30 cellular contexts compared by ENCODE assay signal in genomic region chr5:5474961-5475360, GRCh38.
"Had no signal": no experiment of that assay in that cellular context is flagged by ENCODE, and none has a peak within 500 bp of the region (broad histone marks: within the 10 kb centered on the region; RNA-seq: fewer than 3 reads in every experiment).

No MANE protein-coding gene starts in this region.

- ATAC-seq: activated naive CD4-positive, alpha-beta T cell treated with anti-CD3 and anti-CD28 coated beads, Interleukin-2, amount 50 U/mL, for 72 hours; activated naive CD8-positive, alpha-beta T cell treated with anti-CD3 and anti-CD28 coated beads, Interleukin-2, amount 50 U/mL, for 24 hours; activated T-cell treated with anti-CD3 and anti-CD28 coated beads, Interleukin-2, amount 50 U/mL, for 4 hours; activated T-cell treated with anti-CD3 and anti-CD28 coated beads, Interleukin-2, amount 50 U/mL, for 72 hours; activated T-helper 17 cell treated with anti-CD3 and anti-CD28 coated beads, Interleukin-2, amount 50 U/mL, for 72 hours; body of pancreas had no signal

- DNase-seq: activated gamma-delta T cell; activated gamma-delta T cell treated with Interleukin-2 at 50 U/mL for 16 hours; activated naive CD4-positive, alpha-beta T cell; activated naive CD4-positive, alpha-beta T cell treated with anti-CD3 and anti-CD28 coated beads for 36 hours; activated naive CD4-positive, alpha-beta T cell treated with anti-CD3 and anti-CD28 coated beads, Interleukin-2, amount 10 ng/mL, durations not matched to agents 7 days and 5 days; activated naive CD4-positive, alpha-beta T cell treated with anti-CD3 and anti-CD28 coated beads, Interleukin-2, amount 50 U/mL, for 16 hours; activated naive CD4-positive, alpha-beta T cell treated with Interleukin-2 at 50 U/mL for 16 hours; activated naive CD8-positive, alpha-beta T cell treated with anti-CD3 and anti-CD28 coated beads for 36 hours; activated naive CD8-positive, alpha-beta T cell treated with anti-CD3 and anti-CD28 coated beads, Interleukin-2, amount 10 ng/mL, durations not matched to agents 7 days and 5 days; activated naive CD8-positive, alpha-beta T cell treated with anti-CD3 and anti-CD28 coated beads, Interleukin-2, amount 50 U/mL, for 24 hours; activated T-cell treated with anti-CD3 and anti-CD28 coated beads, Interleukin-2, amount 50 U/mL, for 1 hour; activated T-cell treated with anti-CD3 and anti-CD28 coated beads, Interleukin-2, amount 50 U/mL, for 24 hours; activated T-cell treated with anti-CD3 and anti-CD28 coated beads, Interleukin-2, amount 50 U/mL, for 4 hours; activated T-cell treated with anti-CD3 and anti-CD28 coated beads, Interleukin-2, amount 50 U/mL, for 48 hours; activated T-cell treated with anti-CD3 and anti-CD28 coated beads, Interleukin-2, amount 50 U/mL, for 72 hours; adrenal gland; amniotic stem cell; amygdala; anterior cingulate cortex; aorta; body of pancreas; brain microvascular endothelial cell; caudate nucleus; central memory CD4-positive, alpha-beta T cell; cerebellar nuclear complex had no signal

- H3K27me3 ChIP-seq: adrenal gland, ascending aorta, body of pancreas, brain microvascular endothelial cell, breast epithelium, cardiac muscle cell had no signal

- H3K4me3 ChIP-seq: adrenal gland, ascending aorta, body of pancreas, breast epithelium, cardiac muscle cell had no signal

- H3K9me3 ChIP-seq: adrenal gland, ascending aorta, body of pancreas, breast epithelium had no signal

- H3K4me1 ChIP-seq: adrenal gland, ascending aorta, body of pancreas, breast epithelium had no signal

- H3K27ac ChIP-seq: adrenal gland, ascending aorta, body of pancreas, brain microvascular endothelial cell, breast epithelium, cardiac muscle cell had no signal

- H3K36me3 ChIP-seq: breast epithelium had no signal
